In the genomic region with DNA sequence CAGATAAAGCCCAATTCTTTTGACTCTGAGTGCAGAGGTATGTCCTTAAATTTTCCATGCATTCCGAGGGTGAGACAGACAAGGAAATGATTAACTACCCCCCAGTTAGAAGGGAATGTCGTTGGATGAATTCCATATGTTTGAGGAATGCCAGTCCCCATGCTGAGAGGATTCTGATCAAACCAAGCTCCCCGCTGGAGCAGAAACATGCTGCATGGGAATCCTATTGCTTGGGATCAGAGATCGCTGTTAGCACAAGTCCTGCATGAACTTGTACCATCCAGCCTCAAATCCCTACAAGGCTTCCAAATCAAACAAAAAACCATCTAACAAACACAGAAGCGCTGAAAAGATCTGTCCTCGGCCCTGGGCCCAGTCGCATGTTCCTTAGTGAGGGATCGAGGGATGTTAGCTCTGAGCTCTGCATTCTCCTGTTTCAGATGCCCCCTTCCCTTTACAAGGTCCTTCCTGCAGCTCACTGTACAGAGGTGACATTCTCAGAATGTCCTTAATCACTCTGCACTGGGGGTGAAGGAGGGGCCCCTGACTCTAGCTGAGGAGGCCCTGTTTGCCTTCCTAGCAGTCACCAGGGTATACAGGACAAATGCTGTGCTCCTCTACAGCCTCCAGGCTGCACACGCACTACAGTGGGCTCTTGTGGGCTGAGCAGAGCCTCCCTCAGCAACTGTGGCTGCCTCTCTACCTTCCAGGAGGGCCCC, we compare ENCODE assay signal across 11 cellular contexts.
DNase-seq lines count a peak whose midpoint lies in the region; ATAC-seq, FAIRE-seq and TF ChIP-seq lines count a peak whose summit lies in the region.
"Had no signal": no experiment of that assay in that cellular context is flagged by ENCODE, and none has a peak within 500 bp of the region (broad histone marks: within the 10 kb centered on the region; RNA-seq: fewer than 3 reads in every experiment).

No MANE protein-coding gene starts in this region.

- H2AFZ ChIP-seq in SK-N-SH (ENCODE audit: low read depth), result peak overlapping the region; percentile 24; the same call in 1 of the 2 replicates

- no peaks in the 10 kb centered on the region for H3K9me3 Mint-ChIP-seq in activated T-helper 2 cell treated with anti-CD3 and anti-CD28 coated beads, Interferon-gamma antibody, Interleukin-2, Interleukin-4, amounts not matched to agents 10 μg/mL and 5 μg/mL and 100 μg/mL, durations not matched to agents 14 hours and 24 hours and 36 hours
- no peaks in the 10 kb centered on the region for H3K9me3 Mint-ChIP-seq in CD4-positive, alpha-beta T cell

- H3K4me1 Mint-ChIP-seq in activated T-helper 2 cell treated with anti-CD3 and anti-CD28 coated beads, Interferon-gamma antibody, Interleukin-2, Interleukin-4, amounts not matched to agents 10 μg/mL and 5 μg/mL and 100 μg/mL, durations not matched to agents 14 hours and 24 hours and 36 hours (ENCODE audit: low read depth), result no peaks in the 10 kb centered on the region
- H3K4me1 Mint-ChIP-seq in CD4-positive, alpha-beta T cell (ENCODE audit: low read depth), result no peaks in the 10 kb centered on the region

- CTCF ChIA-PET in SK-N-SH (lab: Yijun Ruan, JAX), result interaction anchor here (1.0 to 4.5 kb wide), 10 partner anchors 11 to 442 kb away, joined by 3 to 34 read pairs (median 4); no protein-coding TSS in a partner anchor
- CTCF ChIA-PET in CD4-positive, alpha-beta T cell (lab: Charles Lee), result no interaction called here

- H3F3A ChIP-seq in SK-N-SH (replicated peaks; ENCODE audit: insufficient read depth), result peaks cover 37% of the 10 kb centered on the region

- H3K36me3 Mint-ChIP-seq in activated T-helper 2 cell treated with anti-CD3 and anti-CD28 coated beads, Interferon-gamma antibody, Interleukin-2, Interleukin-4, amounts not matched to agents 10 μg/mL and 5 μg/mL and 100 μg/mL, durations not matched to agents 14 hours and 24 hours and 36 hours (ENCODE audit: low read depth), result no peaks in the 10 kb centered on the region
- no peaks in the 10 kb centered on the region for H3K36me3 Mint-ChIP-seq in CD4-positive, alpha-beta T cell (ENCODE audit: low read depth)

- TF ChIP-seq RAD21 in SK-N-SH (IDR thresholded peaks at IDR 0.05; ENCODE audit: low read length), result no peak

- POLR2A ChIA-PET in SK-N-SH (lab: Yijun Ruan, JAX), result no interaction called here
- POLR2A ChIA-PET in CD4-positive, alpha-beta T cell (lab: Charles Lee), result no interaction called here

- peak; percentile 28 for ATAC-seq in foreskin keratinocyte
- no peak for ATAC-seq in CD4-positive, alpha-beta T cell (ENCODE audit: poor library complexity)

- no peaks in the 10 kb centered on the region for H3K36me3 ChIP-seq in SK-N-SH (replicated peaks in 1 of 2; ENCODE audit: control insufficient read depth in 1 of 2, insufficient read depth in 2 of 2, low read length in 1 of 2)

- H3K9me2 ChIP-seq in SK-N-SH, result no peaks in the 10 kb centered on the region

- no peak for TF ChIP-seq CTCF in SK-N-SH (IDR thresholded peaks at IDR 0.05)
- no peak for TF ChIP-seq CTCF in foreskin keratinocyte (conservative IDR thresholded peaks at IDR 0.05)
- no peak for TF ChIP-seq CTCF in CD4-positive, alpha-beta T cell (IDR thresholded peaks at IDR 0.05)

- no peak overlapping the region for H3K27ac Mint-ChIP-seq in activated T-helper 2 cell treated with anti-CD3 and anti-CD28 coated beads, Interferon-gamma antibody, Interleukin-2, Interleukin-4, amounts not matched to agents 10 μg/mL and 5 μg/mL and 100 μg/mL, durations not matched to agents 14 hours and 24 hours and 36 hours
- H3K27ac Mint-ChIP-seq in CD4-positive, alpha-beta T cell, result no peak overlapping the region

- H3K4me3 ChIP-seq in SK-N-SH (ENCODE audit: low read depth in 2 of 2, low read length in 1 of 2), result no peak overlapping the region

- H3K9me3 ChIP-seq in SK-N-SH, result no peaks in the 10 kb centered on the region
- H3K9me3 ChIP-seq in CD4-positive, alpha-beta T cell (ENCODE audit: control insufficient read depth, low read length), result no peaks in the 10 kb centered on the region

- peak; percentile 59 to 98; a peak in 3 of 4 replicates for TF ChIP-seq EP300 in SK-N-SH (IDR thresholded peaks at IDR 0.05; ENCODE audit: borderline replicate concordance in 1 of 2, low read depth in 1 of 2, low read length in 1 of 2)

- no peaks in the 10 kb centered on the region for H3K27me3 ChIP-seq in SK-N-SH (ENCODE audit: insufficient read depth)
- H3K27me3 ChIP-seq in foreskin keratinocyte, result peaks cover 2% of the 10 kb centered on the region
- no peaks in the 10 kb centered on the region for H3K27me3 ChIP-seq in CD4-positive, alpha-beta T cell (ENCODE audit: control insufficient read depth, insufficient read depth, low read length)

- no peak overlapping the region for H3K4me3 Mint-ChIP-seq in activated T-helper 2 cell treated with anti-CD3 and anti-CD28 coated beads, Interferon-gamma antibody, Interleukin-2, Interleukin-4, amounts not matched to agents 10 μg/mL and 5 μg/mL and 100 μg/mL, durations not matched to agents 14 hours and 24 hours and 36 hours (ENCODE audit: low read depth)
- H3K4me3 Mint-ChIP-seq in CD4-positive, alpha-beta T cell, result no peak overlapping the region

- H3K9ac ChIP-seq in SK-N-SH, result peak overlapping the region; percentile 65

- H3K27ac ChIP-seq in SK-N-SH (ENCODE audit: low read depth in 2 of 2, low read length in 1 of 2), result peak overlapping the region; percentile 92 to 94
- H3K27ac ChIP-seq in foreskin keratinocyte, result no peak overlapping the region
- H3K27ac ChIP-seq in CD4-positive, alpha-beta T cell (ENCODE audit: low read depth, low read length), result no peak overlapping the region

- H3K27me3 Mint-ChIP-seq in activated T-helper 2 cell treated with anti-CD3 and anti-CD28 coated beads, Interferon-gamma antibody, Interleukin-2, Interleukin-4, amounts not matched to agents 10 μg/mL and 5 μg/mL and 100 μg/mL, durations not matched to agents 14 hours and 24 hours and 36 hours (ENCODE audit: low read depth), result no peaks in the 10 kb centered on the region
- no peaks in the 10 kb centered on the region for H3K27me3 Mint-ChIP-seq in CD4-positive, alpha-beta T cell

- intact Hi-C loops in activated T-helper 2 cell treated with anti-CD3 and anti-CD28 coated beads, Interferon-gamma antibody, Interleukin-2, Interleukin-4, amounts not matched to agents 10 μg/mL and 5 μg/mL and 100 μg/mL, durations not matched to agents 14 hours and 24 hours and 36 hours (cut with micrococcal nuclease), result no loop called here
- intact Hi-C loops in CD4-positive, alpha-beta T cell (cut with DNase I, micrococcal nuclease), result no loop called here

- peak overlapping the region; percentile 69 for H3K4me2 ChIP-seq in SK-N-SH

- no peak for FAIRE-seq in GM12892 (lab: Jason Lieb, UNC)

- H3K4me1 ChIP-seq in SK-N-SH (ENCODE audit: control insufficient read depth in 1 of 2, insufficient read depth in 2 of 2, low read depth in 1 of 2, low read length in 1 of 2) (peaks cover 34 to 49% of the 10 kb centered on the region in 2 experiments), foreskin keratinocyte (peaks cover 26% of the 10 kb centered on the region)

- no peaks in the 10 kb centered on the region for H3K79me2 ChIP-seq in SK-N-SH (ENCODE audit: insufficient read depth)

- WGBS in SK-N-SH (ENCODE audit: low lambda C conversion rate), result 28% methylated on average over 8 of the region's 9 CpGs

- peak; percentile 34 for DNase-seq in GM04503 (ENCODE audit: low read depth)
- DNase-seq in SK-N-SH, result peak; percentile 40
- peak; percentile 24 to 28 for DNase-seq in foreskin keratinocyte
- peak; percentile 36 for DNase-seq in pulmonary artery endothelial cell (ENCODE audit: low read depth, low spot score)
- no peak for DNase-seq in NCI-H1436 treated with DMSO at 0.1 percent for 48 hours (lab: John Stamatoyannopoulos, UW)
- DNase-seq in activated T-helper 2 cell treated with anti-CD3 and anti-CD28 coated beads, Interferon-gamma antibody, Interleukin-2, Interleukin-4, amounts not matched to agents 10 μg/mL and 5 μg/mL and 100 μg/mL, durations not matched to agents 14 hours and 24 hours and 36 hours (ENCODE audit: low spot score), result no peak
- DNase-seq in GM12892 (ENCODE audit: insufficient read length), result no peak
- DNase-seq in CD4-positive, alpha-beta T cell, result no peak
- DNase-seq: DMS79 treated with DMSO at 0.1 percent for 48 hours; effector CD8-positive, alpha-beta T cell; NCI-H146 had no signal

- H4K20me1 ChIP-seq in SK-N-SH (ENCODE audit: insufficient read depth), result no peaks in the 10 kb centered on the region

- TF ChIP-seq POLR2A in GM12892 (IDR thresholded peaks at IDR 0.05; ENCODE audit: low read depth, low read length), result no peak

TF ChIP-seq in SK-N-SH, 30 proteins besides CTCF, POLR2A, EP300 and RAD21 (continues in another document):
- TF ChIP-seq, protein P1, sequence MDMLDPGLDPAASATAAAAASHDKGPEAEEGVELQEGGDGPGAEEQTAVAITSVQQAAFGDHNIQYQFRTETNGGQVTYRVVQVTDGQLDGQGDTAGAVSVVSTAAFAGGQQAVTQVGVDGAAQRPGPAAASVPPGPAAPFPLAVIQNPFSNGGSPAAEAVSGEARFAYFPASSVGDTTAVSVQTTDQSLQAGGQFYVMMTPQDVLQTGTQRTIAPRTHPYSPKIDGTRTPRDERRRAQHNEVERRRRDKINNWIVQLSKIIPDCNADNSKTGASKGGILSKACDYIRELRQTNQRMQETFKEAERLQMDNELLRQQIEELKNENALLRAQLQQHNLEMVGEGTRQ (IDR thresholded peaks at IDR 0.05; ENCODE audit: borderline replicate concordance, low read depth, low read length), result no peak
- no peak for TF ChIP-seq CHD2 (IDR thresholded peaks at IDR 0.05; ENCODE audit: low read length, partially characterized antibody)
- TF ChIP-seq POLR2AphosphoS5 (IDR thresholded peaks at IDR 0.05; ENCODE audit: low read depth, low read length), result peak; percentile 79; the same call in 1 of the 2 replicates
- no peak for TF ChIP-seq GABPA (IDR thresholded peaks at IDR 0.05; ENCODE audit: low read depth)
- peak; percentile 83 for TF ChIP-seq RXRA (IDR thresholded peaks at IDR 0.05; ENCODE audit: borderline replicate concordance, low read depth)
- no peak for TF ChIP-seq FOXJ3 (CRISPR knock-in tag; IDR thresholded peaks at IDR 0.05)
- peak; percentile 80 for TF ChIP-seq FOSL2 (IDR thresholded peaks at IDR 0.05; ENCODE audit: borderline replicate concordance, low read depth)
- TF ChIP-seq SIN3A (IDR thresholded peaks at IDR 0.05; ENCODE audit: borderline replicate concordance, low read depth, low read length), result peak; percentile 78; the same call in 1 of the 2 replicates
- TF ChIP-seq TEAD4 (IDR thresholded peaks at IDR 0.05; ENCODE audit: borderline replicate concordance, insufficient read depth), result peak; percentile 96
- no peak for TF ChIP-seq RFX5 (IDR thresholded peaks at IDR 0.05; ENCODE audit: low read length)
- no peak for TF ChIP-seq SMC3 (IDR thresholded peaks at IDR 0.05; ENCODE audit: low read depth, low read length)
- no peak for TF ChIP-seq MXI1 (IDR thresholded peaks at IDR 0.05; ENCODE audit: low read depth, low read length)
- no peak for TF ChIP-seq TAF1 (IDR thresholded peaks at IDR 0.05; ENCODE audit: borderline replicate concordance, low read depth, low read length)
- peak; percentile 99 for TF ChIP-seq TCF12 (IDR thresholded peaks at IDR 0.05)

Comparison
In these comparisons a context has a peak if more than half of its experiments do, and no peak if none do; other contexts are left out.
1. DNase-seq: peak in GM04503 (single experiment), SK-N-SH (single experiment), foreskin keratinocyte (2 of 2) and pulmonary artery endothelial cell (single experiment); none in NCI-H1436 treated with DMSO at 0.1 percent for 48 hours (single experiment), activated T-helper 2 cell treated with anti-CD3 and anti-CD28 coated beads, Interferon-gamma antibody, Interleukin-2, Interleukin-4, amounts not matched to agents 10 μg/mL and 5 μg/mL and 100 μg/mL, durations not matched to agents 14 hours and 24 hours and 36 hours (single experiment), GM12892 (single experiment) and CD4-positive, alpha-beta T cell (0 of 10).
2. H3K27ac ChIP-seq: peak in SK-N-SH (2 of 2); none in foreskin keratinocyte (single experiment) and CD4-positive, alpha-beta T cell (single experiment).